ENCODE assay signal across 41 cellular contexts in the genomic region with DNA sequence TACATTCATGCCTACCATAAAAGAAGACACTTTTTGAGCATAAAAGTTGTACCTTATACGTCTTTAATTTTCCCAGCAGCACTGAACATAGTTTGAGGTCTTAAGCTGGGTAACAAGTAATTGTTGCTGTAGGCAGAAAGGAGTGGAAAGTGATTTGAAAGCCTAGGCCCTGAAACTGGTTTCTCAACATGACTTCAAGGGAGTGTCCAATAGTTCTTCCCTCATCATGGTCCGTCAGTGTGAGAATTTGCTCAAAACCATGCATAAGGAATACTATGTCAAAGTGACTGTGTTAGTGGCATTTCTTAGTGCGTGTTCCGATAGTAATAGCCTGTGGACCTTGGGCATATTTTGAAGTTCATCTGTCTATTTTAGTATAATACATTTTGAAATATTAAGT.
"Had no signal": no experiment of that assay in that cellular context is flagged by ENCODE, and none has a peak within 500 bp of the region (broad histone marks: within the 10 kb centered on the region; RNA-seq: fewer than 3 reads in every experiment).

No MANE protein-coding gene starts in this region.

- ATAC-seq: activated naive CD4-positive, alpha-beta T cell treated with anti-CD3 and anti-CD28 coated beads, Interleukin-2, amount 50 U/mL, for 72 hours; activated naive CD8-positive, alpha-beta T cell treated with anti-CD3 and anti-CD28 coated beads, Interleukin-2, amount 50 U/mL, for 24 hours; activated T-cell treated with anti-CD3 and anti-CD28 coated beads, Interleukin-2, amount 50 U/mL, for 4 hours; activated T-cell treated with anti-CD3 and anti-CD28 coated beads, Interleukin-2, amount 50 U/mL, for 72 hours; activated T-helper 17 cell treated with anti-CD3 and anti-CD28 coated beads, Interleukin-2, amount 50 U/mL, for 72 hours; body of pancreas had no signal

- H3K4me1 Mint-ChIP-seq: activated naive CD4-positive, alpha-beta T cell treated with anti-CD3 and anti-CD28 coated beads, Interleukin-2, amount 10 ng/mL, durations not matched to agents 7 days and 5 days; activated naive CD4-positive, alpha-beta T cell treated with anti-CD3 and anti-CD28 coated beads, Interleukin-2, amount 50 U/mL, for 24 hours; activated naive CD8-positive, alpha-beta T cell treated with anti-CD3 and anti-CD28 coated beads for 36 hours; activated naive CD8-positive, alpha-beta T cell treated with anti-CD3 and anti-CD28 coated beads, Interleukin-2, amount 10 ng/mL, durations not matched to agents 7 days and 5 days; activated naive CD8-positive, alpha-beta T cell treated with anti-CD3 and anti-CD28 coated beads, Interleukin-2, amount 50 U/mL, for 24 hours had no signal

- H3K4me3 ChIP-seq: adrenal gland, ascending aorta, body of pancreas, breast epithelium, cardiac muscle cell had no signal

- DNase-seq: activated effector memory CD4-positive, alpha-beta T cell treated with anti-CD3 and anti-CD28 coated beads, Interleukin-2, amount 50 U/mL, for 16 hours; activated effector memory CD4-positive, alpha-beta T cell treated with Interleukin-2 at 50 U/mL for 16 hours; activated gamma-delta T cell; activated gamma-delta T cell treated with Interleukin-2 at 50 U/mL for 16 hours; activated naive CD4-positive, alpha-beta T cell; activated naive CD4-positive, alpha-beta T cell treated with anti-CD3 and anti-CD28 coated beads for 36 hours; activated naive CD4-positive, alpha-beta T cell treated with anti-CD3 and anti-CD28 coated beads, Interleukin-2, amount 10 ng/mL, durations not matched to agents 7 days and 5 days; activated naive CD4-positive, alpha-beta T cell treated with anti-CD3 and anti-CD28 coated beads, Interleukin-2, amount 50 U/mL, for 16 hours; activated naive CD4-positive, alpha-beta T cell treated with Interleukin-2 at 50 U/mL for 16 hours; activated naive CD8-positive, alpha-beta T cell treated with anti-CD3 and anti-CD28 coated beads for 36 hours; activated naive CD8-positive, alpha-beta T cell treated with anti-CD3 and anti-CD28 coated beads, Interleukin-2, amount 10 ng/mL, durations not matched to agents 7 days and 5 days; activated naive CD8-positive, alpha-beta T cell treated with anti-CD3 and anti-CD28 coated beads, Interleukin-2, amount 50 U/mL, for 24 hours; activated T-cell treated with anti-CD3 and anti-CD28 coated beads for 4 hours; activated T-cell treated with anti-CD3 and anti-CD28 coated beads, Interleukin-2, amount 50 U/mL, for 1 hour; activated T-cell treated with anti-CD3 and anti-CD28 coated beads, Interleukin-2, amount 50 U/mL, for 24 hours; activated T-cell treated with anti-CD3 and anti-CD28 coated beads, Interleukin-2, amount 50 U/mL, for 4 hours; activated T-cell treated with anti-CD3 and anti-CD28 coated beads, Interleukin-2, amount 50 U/mL, for 48 hours; activated T-cell treated with anti-CD3 and anti-CD28 coated beads, Interleukin-2, amount 50 U/mL, for 72 hours; adrenal gland; amniotic stem cell; amygdala; anterior cingulate cortex; aorta; body of pancreas; brain microvascular endothelial cell; caudate nucleus; central memory CD4-positive, alpha-beta T cell; cerebellar nuclear complex had no signal

- H3K27ac ChIP-seq: adrenal gland, ascending aorta, body of pancreas, brain microvascular endothelial cell, breast epithelium, cardiac muscle cell had no signal

- H3K27me3 Mint-ChIP-seq: activated naive CD4-positive, alpha-beta T cell treated with anti-CD3 and anti-CD28 coated beads, Interleukin-2, amount 10 ng/mL, durations not matched to agents 7 days and 5 days; activated naive CD4-positive, alpha-beta T cell treated with anti-CD3 and anti-CD28 coated beads, Interleukin-2, amount 50 U/mL, for 24 hours; activated naive CD8-positive, alpha-beta T cell; activated naive CD8-positive, alpha-beta T cell treated with anti-CD3 and anti-CD28 coated beads for 36 hours; activated naive CD8-positive, alpha-beta T cell treated with anti-CD3 and anti-CD28 coated beads, Interleukin-2, amount 10 ng/mL, durations not matched to agents 7 days and 5 days; activated naive CD8-positive, alpha-beta T cell treated with anti-CD3 and anti-CD28 coated beads, Interleukin-2, amount 50 U/mL, for 24 hours; activated T-cell treated with anti-CD3 and anti-CD28 coated beads, Interleukin-2, amount 50 U/mL, for 24 hours; activated T-helper 17 cell treated with anti-CD3 and anti-CD28 coated beads, Interleukin-2, amount 50 U/mL, for 72 hours; brain; central memory CD8-positive, alpha-beta T cell had no signal

- FAIRE-seq: astrocyte, bronchial epithelial cell had no signal

- H3K36me3 ChIP-seq: adrenal gland, ascending aorta, brain microvascular endothelial cell, breast epithelium, cardiac muscle cell had no signal

- H3K27me3 ChIP-seq: adrenal gland, ascending aorta, body of pancreas, brain microvascular endothelial cell, breast epithelium, cardiac muscle cell had no signal

- H3K4me3 Mint-ChIP-seq: activated naive CD4-positive, alpha-beta T cell treated with anti-CD3 and anti-CD28 coated beads for 36 hours; activated naive CD4-positive, alpha-beta T cell treated with anti-CD3 and anti-CD28 coated beads, Interleukin-2, amount 10 ng/mL, durations not matched to agents 7 days and 5 days; activated naive CD4-positive, alpha-beta T cell treated with anti-CD3 and anti-CD28 coated beads, Interleukin-2, amount 50 U/mL, for 24 hours; activated naive CD8-positive, alpha-beta T cell; activated naive CD8-positive, alpha-beta T cell treated with anti-CD3 and anti-CD28 coated beads for 36 hours; activated naive CD8-positive, alpha-beta T cell treated with anti-CD3 and anti-CD28 coated beads, Interleukin-2, amount 10 ng/mL, durations not matched to agents 7 days and 5 days; activated naive CD8-positive, alpha-beta T cell treated with anti-CD3 and anti-CD28 coated beads, Interleukin-2, amount 50 U/mL, for 24 hours; activated T-cell treated with anti-CD3 and anti-CD28 coated beads, Interleukin-2, amount 50 U/mL, for 24 hours; activated T-cell treated with anti-CD3 and anti-CD28 coated beads, Interleukin-2, amount 50 U/mL, for 4 hours; activated T-cell treated with anti-CD3 and anti-CD28 coated beads, Interleukin-2, amount 50 U/mL, for 72 hours; activated T-helper 1 cell treated with anti-CD3 and anti-CD28 coated beads, Interleukin-12 subunit alpha, Interleukin-12 subunit beta, Interleukin-2, Interleukin-4 antibody, amounts not matched to agents 30 ng/mL and 10 ng/mL and 1 ng/mL, durations not matched to agents 14 hours and 24 hours and 36 hours; activated T-helper 17 cell treated with anti-CD3 and anti-CD28 coated beads, Interleukin-2, amount 50 U/mL, for 72 hours; brain; central memory CD8-positive, alpha-beta T cell had no signal

- H3K27ac Mint-ChIP-seq: activated naive CD4-positive, alpha-beta T cell treated with anti-CD3 and anti-CD28 coated beads for 36 hours; activated naive CD4-positive, alpha-beta T cell treated with anti-CD3 and anti-CD28 coated beads, Interleukin-2, amount 10 ng/mL, durations not matched to agents 7 days and 5 days; activated naive CD4-positive, alpha-beta T cell treated with anti-CD3 and anti-CD28 coated beads, Interleukin-2, amount 50 U/mL, for 24 hours; activated naive CD4-positive, alpha-beta T cell treated with anti-CD3 and anti-CD28 coated beads, Interleukin-2, amount 50 U/mL, for 72 hours; activated naive CD8-positive, alpha-beta T cell; activated naive CD8-positive, alpha-beta T cell treated with anti-CD3 and anti-CD28 coated beads for 36 hours; activated naive CD8-positive, alpha-beta T cell treated with anti-CD3 and anti-CD28 coated beads, Interleukin-2, amount 10 ng/mL, durations not matched to agents 7 days and 5 days; activated naive CD8-positive, alpha-beta T cell treated with anti-CD3 and anti-CD28 coated beads, Interleukin-2, amount 50 U/mL, for 24 hours; activated T-cell treated with anti-CD3 and anti-CD28 coated beads, Interleukin-2, amount 50 U/mL, for 24 hours; activated T-cell treated with anti-CD3 and anti-CD28 coated beads, Interleukin-2, amount 50 U/mL, for 72 hours; activated T-helper 1 cell treated with anti-CD3 and anti-CD28 coated beads, Interleukin-12 subunit alpha, Interleukin-12 subunit beta, Interleukin-2, Interleukin-4 antibody, amounts not matched to agents 30 ng/mL and 10 ng/mL and 1 ng/mL, durations not matched to agents 14 hours and 24 hours and 36 hours; activated T-helper 17 cell treated with anti-CD3 and anti-CD28 coated beads, Interleukin-2, amount 50 U/mL, for 72 hours; activated T-helper 2 cell treated with anti-CD3 and anti-CD28 coated beads, Interferon-gamma antibody, Interleukin-2, Interleukin-4, amounts not matched to agents 10 μg/mL and 5 μg/mL and 100 μg/mL, durations not matched to agents 14 hours and 24 hours and 36 hours had no signal

- H3K36me3 Mint-ChIP-seq: activated naive CD4-positive, alpha-beta T cell treated with anti-CD3 and anti-CD28 coated beads, Interleukin-2, amount 10 ng/mL, durations not matched to agents 7 days and 5 days; activated naive CD4-positive, alpha-beta T cell treated with anti-CD3 and anti-CD28 coated beads, Interleukin-2, amount 50 U/mL, for 24 hours; activated naive CD4-positive, alpha-beta T cell treated with anti-CD3 and anti-CD28 coated beads, Interleukin-2, amount 50 U/mL, for 72 hours; activated naive CD8-positive, alpha-beta T cell; activated naive CD8-positive, alpha-beta T cell treated with anti-CD3 and anti-CD28 coated beads for 36 hours; activated naive CD8-positive, alpha-beta T cell treated with anti-CD3 and anti-CD28 coated beads, Interleukin-2, amount 10 ng/mL, durations not matched to agents 7 days and 5 days had no signal

- H3K9me3 ChIP-seq: ascending aorta, body of pancreas, breast epithelium had no signal

- H3K9me3 Mint-ChIP-seq: activated naive CD4-positive, alpha-beta T cell treated with anti-CD3 and anti-CD28 coated beads for 36 hours; activated naive CD8-positive, alpha-beta T cell treated with anti-CD3 and anti-CD28 coated beads for 36 hours had no signal

- H3K4me1 ChIP-seq: adrenal gland, ascending aorta, body of pancreas, breast epithelium had no signal
